ENCODE assay signal across 20 cellular contexts in genomic region chr5:147998704-147999103, GRCh38.
A peak's percentile ranks its signal among the peaks of the same experiment; 100 is the strongest.
DNase-seq lines count a peak whose midpoint lies in the region; ATAC-seq and TF ChIP-seq lines count a peak whose summit lies in the region.
"Had no signal": no experiment of that assay in that cellular context is flagged by ENCODE, and none has a peak within 500 bp of the region (broad histone marks: within the 10 kb centered on the region; RNA-seq: fewer than 3 reads in every experiment).

No MANE protein-coding gene starts in this region.

- no peak overlapping the region for H3K4me3 ChIP-seq in PC-3 (ENCODE audit: low read length)
- H3K4me3 ChIP-seq in endodermal cell (ENCODE audit: low read length) = peak overlapping the region; percentile 5
- no peak overlapping the region for H3K4me3 ChIP-seq in mesenchymal stem cell (ENCODE audit: insufficient read depth in 1 of 2, low read depth in 1 of 2, low read length in 2 of 2)
- H3K4me3 ChIP-seq: GM12878, GM23248 had no signal

- H3K27ac Mint-ChIP-seq in endodermal cell = no peak overlapping the region
- H3K27ac Mint-ChIP-seq: CD4-positive, CD25-positive, alpha-beta regulatory T cell; CD8-positive, alpha-beta memory T cell had no signal

- no peak overlapping the region for H2BK120ac ChIP-seq in mesenchymal stem cell (ENCODE audit: low read depth, low read length)

- no peak overlapping the region for H3K23ac ChIP-seq in mesenchymal stem cell (ENCODE audit: low read length in 2 of 2)

- H3K4me2 ChIP-seq in PC-3 (ENCODE audit: low read length) (no peak overlapping the region), mesenchymal stem cell (ENCODE audit: low read length, poor library complexity, severe bottlenecking) (no peak overlapping the region)

- POLR2A ChIA-PET in PC-3 (lab: Charles Lee; ENCODE audit: unreplicated experiment) = no interaction called here

- H3K9ac ChIP-seq in PC-3 (ENCODE audit: low read length) = no peak overlapping the region
- H3K9ac ChIP-seq in endodermal cell (ENCODE audit: extremely low read depth, low read length, poor library complexity, severe bottlenecking) = no peak overlapping the region
- H3K9ac ChIP-seq in mesenchymal stem cell (ENCODE audit: low read length) = no peak overlapping the region
- H3K9ac ChIP-seq: GM23248 had no signal

- H4K8ac ChIP-seq in mesenchymal stem cell (ENCODE audit: low read length) = no peak overlapping the region

- intact Hi-C loops in PC-3 (cut with micrococcal nuclease) = loop anchor here (5.0 kb wide), 1 partner anchor 94 kb away; no protein-coding TSS in a partner anchor
- intact Hi-C loops in posterior vena cava (cut with DNase I) = no loop called here

- H2BK5ac ChIP-seq in mesenchymal stem cell (ENCODE audit: low read depth, low read length, poor library complexity, severe bottlenecking) = no peak overlapping the region

- no peaks in the 10 kb centered on the region for H3K27me3 ChIP-seq in PC-3 (ENCODE audit: low read length)
- no peaks in the 10 kb centered on the region for H3K27me3 ChIP-seq in endodermal cell (ENCODE audit: control insufficient read depth, insufficient read depth, low read length, poor library complexity, severe bottlenecking)
- H3K27me3 ChIP-seq in mesenchymal stem cell (ENCODE audit: control insufficient read depth in 1 of 2, insufficient read depth in 1 of 2, low read length in 2 of 2) = no peaks in the 10 kb centered on the region
- H3K27me3 ChIP-seq: BE2C had no signal

- H3K27me3 Mint-ChIP-seq in endodermal cell (ENCODE audit: insufficient read depth) = no peaks in the 10 kb centered on the region
- H3K27me3 Mint-ChIP-seq: CD4-positive, CD25-positive, alpha-beta regulatory T cell; CD8-positive, alpha-beta memory T cell had no signal

- H3K36me3 ChIP-seq in PC-3 (ENCODE audit: low read depth, low read length) (peaks cover 8% of the 10 kb centered on the region; the same call in 1 of the 2 replicates), endodermal cell (ENCODE audit: control insufficient read depth, insufficient read depth, low read length) (peaks cover 2% of the 10 kb centered on the region), mesenchymal stem cell (ENCODE audit: control insufficient read depth in 1 of 2, insufficient read depth in 2 of 2, low read depth in 1 of 2, low read length in 2 of 2) (peaks cover 0 to 3% of the 10 kb centered on the region in 2 experiments)
- H3K36me3 ChIP-seq: BE2C had no signal

- no peak overlapping the region for H2BK15ac ChIP-seq in mesenchymal stem cell (ENCODE audit: low read depth, poor library complexity, severe bottlenecking)

- TF ChIP-seq CTCF in PC-3 (conservative IDR thresholded peaks at IDR 0.05; ENCODE audit: low read depth, low read length) (no peak), endodermal cell (conservative IDR thresholded peaks at IDR 0.05) (no peak)

- H3K27ac ChIP-seq in PC-3 (ENCODE audit: low read length) (no peak overlapping the region), endodermal cell (ENCODE audit: low read depth, low read length) (no peak overlapping the region), mesenchymal stem cell (ENCODE audit: low read length, poor library complexity, severe bottlenecking) (no peak overlapping the region)
- H3K27ac ChIP-seq: GM23248, HL-60 had no signal

- ATAC-seq in PC-3 (peak; percentile 78), HG03108 (IDR thresholded peaks at IDR 0.05; ENCODE audit: unreplicated experiment) (no peak)
- ATAC-seq: GM12878 had no signal

- H2BK12ac ChIP-seq in mesenchymal stem cell (ENCODE audit: low read length in 2 of 2) = no peak overlapping the region

- no peak overlapping the region for H3K14ac ChIP-seq in mesenchymal stem cell (ENCODE audit: low read length in 2 of 2)

- H3K9me2 ChIP-seq in PC-3 (replicated peaks; ENCODE audit: low read length) = no peaks in the 10 kb centered on the region

- no peak overlapping the region for H3K18ac ChIP-seq in mesenchymal stem cell (ENCODE audit: low read depth in 1 of 2, low read length in 2 of 2)

- H3K79me1 ChIP-seq in mesenchymal stem cell (replicated peaks; ENCODE audit: low read length, poor library complexity, severe bottlenecking) = no peaks in the 10 kb centered on the region

- peaks cover 18% of the 10 kb centered on the region for H3K4me1 ChIP-seq in PC-3 (ENCODE audit: insufficient read depth, low read length)
- no peaks in the 10 kb centered on the region for H3K4me1 ChIP-seq in endodermal cell (ENCODE audit: control insufficient read depth, insufficient read depth, low read length)
- H3K4me1 ChIP-seq in mesenchymal stem cell (ENCODE audit: control insufficient read depth, insufficient read depth, low read depth, low read length) = no peaks in the 10 kb centered on the region
- H3K4me1 ChIP-seq: BE2C had no signal

- H2AK5ac ChIP-seq in mesenchymal stem cell (ENCODE audit: low read length, severe bottlenecking) = no peak overlapping the region

- no peak overlapping the region for H3K4ac ChIP-seq in mesenchymal stem cell (ENCODE audit: low read depth in 1 of 2, low read length in 2 of 2)

- peaks cover 46% of the 10 kb centered on the region for H3K36me3 Mint-ChIP-seq in endodermal cell (ENCODE audit: low read depth)
- H3K36me3 Mint-ChIP-seq: CD4-positive, CD25-positive, alpha-beta regulatory T cell had no signal

- DNase-seq in PC-3 (peak; percentile 51), endodermal cell (no peak), mesenchymal stem cell (peak; percentile 22), posterior vena cava (ENCODE audit: low spot score) (no peak), NCI-H1694 (lab: John Stamatoyannopoulos, UW) (no peak)
- DNase-seq: ACHN; BE2C; C1 segment of cervical spinal cord; CD4-positive, CD25-positive, alpha-beta regulatory T cell; CD8-positive, alpha-beta memory T cell; COR-L47; DMS 273 treated with DMSO at 0.1 percent for 48 hours; DMS53; DND-41; EL; GM23248; HCEC 1CT had no signal

- peaks cover 6% of the 10 kb centered on the region for H3K4me1 Mint-ChIP-seq in endodermal cell
- H3K4me1 Mint-ChIP-seq: CD4-positive, CD25-positive, alpha-beta regulatory T cell; CD8-positive, alpha-beta memory T cell had no signal

- no peaks in the 10 kb centered on the region for H3F3A ChIP-seq in PC-3 (ENCODE audit: low read length, unreplicated experiment)

- H4K20me1 ChIP-seq in PC-3 (ENCODE audit: low read length) = no peaks in the 10 kb centered on the region

- H3K9me3 ChIP-seq in PC-3 (ENCODE audit: low read length) = peaks cover 21% of the 10 kb centered on the region
- H3K9me3 ChIP-seq in endodermal cell (ENCODE audit: control insufficient read depth, low read length) = peaks cover 38% of the 10 kb centered on the region
- peaks cover 34% of the 10 kb centered on the region for H3K9me3 ChIP-seq in mesenchymal stem cell (ENCODE audit: control insufficient read depth, low read length)
- H3K9me3 ChIP-seq: BE2C had no signal

- H2AFZ ChIP-seq in PC-3 (ENCODE audit: low read length) (no peak overlapping the region), mesenchymal stem cell (ENCODE audit: low read depth, low read length) (no peak overlapping the region)
- H2AFZ ChIP-seq: GM23248 had no signal

- no peak overlapping the region for H4K91ac ChIP-seq in mesenchymal stem cell (ENCODE audit: low read length)

- no TSS peak for BruUV-seq in PC-3 (replicated peaks; lab: Mats Ljungman, UMichigan)

- no peak overlapping the region for H3K4me3 Mint-ChIP-seq in endodermal cell
- H3K4me3 Mint-ChIP-seq: CD4-positive, CD25-positive, alpha-beta regulatory T cell; CD8-positive, alpha-beta memory T cell had no signal

- no peaks in the 10 kb centered on the region for H3K79me2 ChIP-seq in PC-3 (ENCODE audit: low read length)

- peaks cover 40% of the 10 kb centered on the region for H3K9me3 Mint-ChIP-seq in endodermal cell

- CTCF ChIA-PET in PC-3 (lab: Charles Lee) = no interaction called here

Comparison
In these comparisons a context has a peak if more than half of its experiments do, and no peak if none do; other contexts are left out.
1. DNase-seq: peak in PC-3 (single experiment) and mesenchymal stem cell (single experiment); none in endodermal cell (single experiment), posterior vena cava (single experiment) and NCI-H1694 (single experiment).